Comparison of ENCODE assay signal across 1 cellular context in genomic region chr7:23335621-23336020, GRCh38.
TF ChIP-seq lines count a peak whose summit lies in the region.

No MANE protein-coding gene starts in this region.

TF ChIP-seq in HCT116, 20 proteins besides CTCF, POLR2A, EP300 and RAD21:
- TF ChIP-seq EZH2phosphoT487 (IDR thresholded peaks at IDR 0.05; ENCODE audit: borderline replicate concordance) (no peak), CEBPB (IDR thresholded peaks at IDR 0.05; ENCODE audit: low read depth) (no peak), ZBTB33 (IDR thresholded peaks at IDR 0.05; ENCODE audit: extremely low read depth, insufficient replicate concordance, low read length) (no peak), SP1 (IDR thresholded peaks at IDR 0.05; ENCODE audit: low read depth) (no peak), FOSL1 (IDR thresholded peaks at IDR 0.05; ENCODE audit: low read depth) (no peak), ZNF274 (IDR thresholded peaks at IDR 0.05; ENCODE audit: low read depth, low read length) (no peak), POLR2AphosphoS5 (IDR thresholded peaks at IDR 0.05; ENCODE audit: low read depth, low read length) (no peak), SRF (IDR thresholded peaks at IDR 0.05; ENCODE audit: low read depth) (no peak), SIN3A (IDR thresholded peaks at IDR 0.05; ENCODE audit: low read depth) (no peak), CBX3 (IDR thresholded peaks at IDR 0.05; ENCODE audit: low read depth) (no peak), ELF1 (IDR thresholded peaks at IDR 0.05; ENCODE audit: borderline replicate concordance, low read depth) (no peak), YY1 (IDR thresholded peaks at IDR 0.05; ENCODE audit: extremely low read depth, insufficient replicate concordance, low read depth, low read length) (no peak), MAX (IDR thresholded peaks at IDR 0.05) (no peak), TCF7L2 (IDR thresholded peaks at IDR 0.05; ENCODE audit: borderline replicate concordance, extremely low read depth, insufficient read depth, insufficient read length) (no peak), EZH2 (IDR thresholded peaks at IDR 0.05) (no peak), JUND (IDR thresholded peaks at IDR 0.05) (no peak), ZFX (IDR thresholded peaks at IDR 0.05) (no peak), ATF3 (IDR thresholded peaks at IDR 0.05) (no peak), EGR1 (IDR thresholded peaks at IDR 0.05; ENCODE audit: low read depth) (no peak)
